In genomic region chr12:15130521-15130920, GRCh38 we compare ENCODE assay signal across 22 cellular contexts.
"Had no signal": no experiment of that assay in that cellular context is flagged by ENCODE, and none has a peak within 500 bp of the region (broad histone marks: within the 10 kb centered on the region; RNA-seq: fewer than 3 reads in every experiment).

No MANE protein-coding gene starts in this region.

- H3K4me3 ChIP-seq: breast epithelium had no signal

- H3K4me1 ChIP-seq: breast epithelium had no signal

- H3K27ac ChIP-seq: breast epithelium, WERI-Rb-1 had no signal

- H3K4me1 Mint-ChIP-seq: activated CD4-positive, alpha-beta T cell treated with anti-CD3 and anti-CD28 coated beads for 36 hours; activated naive CD4-positive, alpha-beta T cell treated with anti-CD3 and anti-CD28 coated beads, Interleukin-2, amount 50 U/mL, for 24 hours had no signal

- H3K27me3 ChIP-seq: breast epithelium had no signal

- DNase-seq: activated CD4-positive, alpha-beta T cell treated with anti-CD3 and anti-CD28 coated beads for 36 hours; activated CD4-positive, alpha-beta T cell treated with anti-CD3 and anti-CD28 coated beads, Interleukin-2, amount 50 U/mL, for 1 hour; activated CD8-positive, alpha-beta memory T cell treated with anti-CD3 and anti-CD28 coated beads, Interleukin-2, amount 50 U/mL, for 4 hours; activated CD8-positive, alpha-beta T cell treated with anti-CD3 and anti-CD28 coated beads for 36 hours; activated effector memory CD4-positive, alpha-beta T cell treated with Interleukin-2 at 50 U/mL for 16 hours; activated naive CD4-positive, alpha-beta T cell; aorta; caudate nucleus; KG1; NCI-H1092; NCI-H1417; NCI-H1930; NCI-H2107; NCI-H2171 treated with DMSO at 0.1 percent for 48 hours; NCI-H226; NCI-H526; NCI-H774; SK-N-SH; T-helper 1 cell; WERI-Rb-1 had no signal

- H3K36me3 Mint-ChIP-seq: activated naive CD4-positive, alpha-beta T cell treated with anti-CD3 and anti-CD28 coated beads, Interleukin-2, amount 50 U/mL, for 24 hours had no signal

- H3K4me3 Mint-ChIP-seq: activated CD4-positive, alpha-beta T cell treated with anti-CD3 and anti-CD28 coated beads for 36 hours; activated CD8-positive, alpha-beta T cell treated with anti-CD3 and anti-CD28 coated beads for 36 hours; activated naive CD4-positive, alpha-beta T cell treated with anti-CD3 and anti-CD28 coated beads, Interleukin-2, amount 50 U/mL, for 24 hours had no signal

- ATAC-seq: activated CD4-positive, alpha-beta T cell treated with anti-CD3 and anti-CD28 coated beads for 36 hours; activated CD8-positive, alpha-beta T cell treated with anti-CD3 and anti-CD28 coated beads for 36 hours had no signal

- H3K27ac Mint-ChIP-seq: activated CD4-positive, alpha-beta T cell treated with anti-CD3 and anti-CD28 coated beads for 36 hours; activated CD8-positive, alpha-beta T cell treated with anti-CD3 and anti-CD28 coated beads for 36 hours; activated naive CD4-positive, alpha-beta T cell treated with anti-CD3 and anti-CD28 coated beads, Interleukin-2, amount 50 U/mL, for 24 hours had no signal

- H3K9me3 Mint-ChIP-seq: activated CD8-positive, alpha-beta T cell treated with anti-CD3 and anti-CD28 coated beads for 36 hours; activated naive CD4-positive, alpha-beta T cell treated with anti-CD3 and anti-CD28 coated beads, Interleukin-2, amount 50 U/mL, for 24 hours had no signal

- H3K36me3 ChIP-seq: breast epithelium, WERI-Rb-1 had no signal
